In the genomic region with DNA sequence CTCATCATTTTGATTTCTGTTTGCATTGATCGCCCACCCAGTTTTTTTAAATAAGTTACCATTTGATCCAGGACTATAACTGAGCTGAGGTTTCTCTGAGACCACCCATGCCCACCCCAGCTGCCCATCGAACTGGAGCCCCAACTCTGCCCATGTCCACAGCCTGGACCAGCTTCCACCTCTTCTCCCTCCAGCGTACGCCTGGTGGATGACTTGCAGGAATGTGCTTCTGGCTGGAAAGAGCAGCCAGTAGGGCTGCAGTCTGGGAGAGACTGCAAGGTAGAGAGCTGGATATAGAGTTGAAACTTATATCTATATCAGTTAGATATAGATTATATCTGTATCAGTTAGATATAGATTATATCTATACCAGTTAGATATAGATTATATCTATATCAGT, we compare ENCODE assay signal across 29 cellular contexts. TPM values are rescaled to one million over a fixed set of nuclear protein-coding genes. Genes with fewer than 3 reads are reported as not detected.
DNase-seq lines count a peak whose midpoint lies in the region; ATAC-seq, FAIRE-seq and TF ChIP-seq lines count a peak whose summit lies in the region.
"Had no signal": no experiment of that assay in that cellular context is flagged by ENCODE, and none has a peak within 500 bp of the region (broad histone marks: within the 10 kb centered on the region; RNA-seq: fewer than 3 reads in every experiment).

No MANE protein-coding gene starts in this region.

- H3K4me3 ChIP-seq in K562, result no peak overlapping the region
- no peak overlapping the region for H3K4me3 ChIP-seq in mesendoderm (ENCODE audit: low read length)
- H3K4me3 ChIP-seq in sigmoid colon, result no peak overlapping the region
- H3K4me3 ChIP-seq in MG63, result no peak overlapping the region
- H3K4me3 ChIP-seq: A549, BLaER1, GM12878 had no signal

- 10% methylated on average over 4 of the region's 4 CpGs for WGBS in K562 (ENCODE audit: insufficient coverage, low coverage, missing lambda C conversion rate)
- WGBS in mesendoderm (ENCODE audit: extremely low coverage, insufficient coverage, low lambda C conversion rate), result no CpG with 5 or more reads among the region's 4 CpGs
- WGBS in sigmoid colon, 2 donors, result 83 to 92% methylated on average over 4 of the region's 4 CpGs

- H3K4ac ChIP-seq in mesendoderm (ENCODE audit: low read depth, low read length), result no peak overlapping the region

- H3K23ac ChIP-seq in mesendoderm (ENCODE audit: low read length), result no peak overlapping the region

- no peak overlapping the region for H3K9ac ChIP-seq in K562 (ENCODE audit: insufficient read depth in 1 of 2, low read depth in 2 of 2, low read length in 2 of 2)
- no peak overlapping the region for H3K9ac ChIP-seq in mesendoderm (ENCODE audit: low read length)
- H3K9ac ChIP-seq: BLaER1 had no signal

- no peak for TF ChIP-seq POLR2A in K562 (conservative IDR thresholded peaks at IDR 0.05)
- TF ChIP-seq POLR2A in sigmoid colon (IDR thresholded peaks at IDR 0.05), result no peak

- H3K36me3 ChIP-seq in K562 (ENCODE audit: control insufficient read depth, insufficient read depth, low read length) (no peaks in the 10 kb centered on the region), mesendoderm (ENCODE audit: control insufficient read depth, insufficient read depth, low read length) (no peaks in the 10 kb centered on the region), sigmoid colon (no peaks in the 10 kb centered on the region), MG63 (no peaks in the 10 kb centered on the region)
- H3K36me3 ChIP-seq: BE2C had no signal

- POLR2A ChIA-PET in K562 (lab: Yijun Ruan, JAX), result no interaction called here

- no peak overlapping the region for H2BK5ac ChIP-seq in mesendoderm (ENCODE audit: low read length)

- in situ Hi-C loops in K562 (cut with MboI), result no loop called here

- H3K79me1 ChIP-seq in mesendoderm (ENCODE audit: low read length), result no peaks in the 10 kb centered on the region

- TF ChIP-seq RAD21 in K562 (CRISPR knock-in tag; conservative IDR thresholded peaks at IDR 0.05 in 1 of 2, IDR thresholded peaks at IDR 0.05 in 1 of 2), result no peak

- no peak overlapping the region for H4K8ac ChIP-seq in mesendoderm (ENCODE audit: low read depth, low read length)

- FAIRE-seq in K562 (lab: Jason Lieb, UNC), result no peak
- FAIRE-seq: A549, GM12878, GM12892, GM18507 had no signal

- TF ChIP-seq CTCF in K562 (IDR thresholded peaks at IDR 0.05 in 2 of 3, conservative IDR thresholded peaks at IDR 0.05 in 1 of 3; ENCODE audit: insufficient read depth in 2 of 3, low read depth in 1 of 3, low read length in 3 of 3), result no peak
- no peak for TF ChIP-seq CTCF in sigmoid colon (IDR thresholded peaks at IDR 0.05)

- H2BK120ac ChIP-seq in mesendoderm (ENCODE audit: low read depth, low read length), result no peak overlapping the region

- H2BK15ac ChIP-seq in mesendoderm (replicated peaks; ENCODE audit: low read depth), result no peak overlapping the region

- BruUV-seq in K562 (replicated peaks; lab: Mats Ljungman, UMichigan), result no TSS peak

- H3K27me3 ChIP-seq in K562 (ENCODE audit: control insufficient read depth in 2 of 2, insufficient read depth in 2 of 2, low read length in 2 of 2) (peaks cover 2 to 18% of the 10 kb centered on the region in 2 experiments; a peak in 2 of 5 replicates), mesendoderm (ENCODE audit: insufficient read depth, low read length, poor library complexity) (no peaks in the 10 kb centered on the region), sigmoid colon (no peaks in the 10 kb centered on the region), MG63 (no peaks in the 10 kb centered on the region)
- H3K27me3 ChIP-seq: BE2C, BLaER1 had no signal

- no peaks in the 10 kb centered on the region for H3K79me2 ChIP-seq in K562 (ENCODE audit: control insufficient read depth, insufficient read depth, low read length)
- H3K79me2 ChIP-seq in mesendoderm (ENCODE audit: control insufficient read depth, insufficient read depth, low read length), result no peaks in the 10 kb centered on the region

- H4K5ac ChIP-seq in mesendoderm (ENCODE audit: low read length), result no peak overlapping the region

- H2AFZ ChIP-seq in K562 (ENCODE audit: low read depth, low read length), result no peak overlapping the region

- H3K9me1 ChIP-seq in K562 (ENCODE audit: control insufficient read depth, insufficient read depth, low read length), result no peaks in the 10 kb centered on the region

- no peak overlapping the region for H2AK5ac ChIP-seq in mesendoderm (ENCODE audit: low read length)

- no peak overlapping the region for H3K18ac ChIP-seq in mesendoderm (ENCODE audit: low read length)

- H3K4me2 ChIP-seq in K562 (ENCODE audit: insufficient read depth, low read length) (no peak overlapping the region), mesendoderm (ENCODE audit: low read length) (no peak overlapping the region)
- H3K4me2 ChIP-seq: A549, BLaER1 had no signal

- no peaks in the 10 kb centered on the region; the same call in 1 of the 2 replicates for H4K20me1 ChIP-seq in K562 (replicated peaks; ENCODE audit: control insufficient read depth, insufficient read depth, low read length)
- H4K20me1 ChIP-seq: BLaER1 had no signal

- H3K9me3 ChIP-seq in K562 (replicated peaks; ENCODE audit: control insufficient read depth, insufficient read depth, low read depth, low read length), result no peaks in the 10 kb centered on the region
- no peaks in the 10 kb centered on the region for H3K9me3 ChIP-seq in sigmoid colon
- H3K9me3 ChIP-seq in MG63, result no peaks in the 10 kb centered on the region
- H3K9me3 ChIP-seq: A549, BE2C, BLaER1 had no signal

- no peaks in the 10 kb centered on the region for H3K4me1 ChIP-seq in K562 (replicated peaks in 1 of 2; ENCODE audit: control insufficient read depth in 2 of 2, insufficient read depth in 2 of 2, low read length in 2 of 2)
- H3K4me1 ChIP-seq in mesendoderm (ENCODE audit: control insufficient read depth, low read depth, low read length), result no peaks in the 10 kb centered on the region
- no peaks in the 10 kb centered on the region for H3K4me1 ChIP-seq in sigmoid colon
- H3K4me1 ChIP-seq: A549, BE2C, BLaER1 had no signal

- intact Hi-C loops in K562 (cut with micrococcal nuclease), result no loop called here
- intact Hi-C loops in sigmoid colon (cut with DNase I), result no loop called here

- no peak overlapping the region for H3K27ac ChIP-seq in K562 (ENCODE audit: extremely low read depth, low read depth, low read length)
- H3K27ac ChIP-seq in mesendoderm (ENCODE audit: low read depth, low read length), result no peak overlapping the region
- no peak overlapping the region for H3K27ac ChIP-seq in sigmoid colon
- H3K27ac ChIP-seq: 22Rv1, A549, BLaER1 had no signal

- CTCF ChIA-PET in K562 (lab: Yijun Ruan, JAX; ENCODE audit: low intra/inter-chr PET ratio), result interaction anchor here (0.6 kb wide), 1 partner anchor 57 kb away, joined by 3 read pairs; no protein-coding TSS in a partner anchor

- H3K56ac ChIP-seq in mesendoderm (ENCODE audit: low read length), result no peak overlapping the region

- TF ChIP-seq EP300 in K562 (IDR thresholded peaks at IDR 0.05; ENCODE audit: low read length) (no peak), sigmoid colon (IDR thresholded peaks at IDR 0.05) (no peak)

- DNase-seq in K562 (ENCODE audit: extremely low read depth in 1 of 4, low spot score in 3 of 4) (no peak), mesendoderm (peak; percentile 37), sigmoid colon (peak; percentile 33), NCI-H2029 treated with DMSO at 0.1 percent for 48 hours (lab: John Stamatoyannopoulos, UW) (no peak), MG63 (no peak)
- DNase-seq in activated naive CD4-positive, alpha-beta T cell treated with Interleukin-2 at 50 U/mL for 16 hours, result no peak
- DNase-seq: BE2C; C1 segment of cervical spinal cord; CD4-positive, alpha-beta memory T cell; CD4-positive, CD25-positive, alpha-beta regulatory T cell; CD8-positive, alpha-beta memory T cell; COR-L47; DMS 273 treated with DMSO at 0.1 percent for 48 hours; DMS153; DMS53; DMS79; DND-41; EL; GDM1 had no signal

- ATAC-seq in K562, result no peak
- ATAC-seq: A549, GM12878 had no signal

TF ChIP-seq in K562, 482 proteins besides CTCF, POLR2A, EP300 and RAD21:
- TF ChIP-seq ZKSCAN1 (IDR thresholded peaks at IDR 0.05; ENCODE audit: low read depth, low read length), result peak; percentile 61; the same call in 1 of the 2 replicates
- TF ChIP-seq, protein P1, sequence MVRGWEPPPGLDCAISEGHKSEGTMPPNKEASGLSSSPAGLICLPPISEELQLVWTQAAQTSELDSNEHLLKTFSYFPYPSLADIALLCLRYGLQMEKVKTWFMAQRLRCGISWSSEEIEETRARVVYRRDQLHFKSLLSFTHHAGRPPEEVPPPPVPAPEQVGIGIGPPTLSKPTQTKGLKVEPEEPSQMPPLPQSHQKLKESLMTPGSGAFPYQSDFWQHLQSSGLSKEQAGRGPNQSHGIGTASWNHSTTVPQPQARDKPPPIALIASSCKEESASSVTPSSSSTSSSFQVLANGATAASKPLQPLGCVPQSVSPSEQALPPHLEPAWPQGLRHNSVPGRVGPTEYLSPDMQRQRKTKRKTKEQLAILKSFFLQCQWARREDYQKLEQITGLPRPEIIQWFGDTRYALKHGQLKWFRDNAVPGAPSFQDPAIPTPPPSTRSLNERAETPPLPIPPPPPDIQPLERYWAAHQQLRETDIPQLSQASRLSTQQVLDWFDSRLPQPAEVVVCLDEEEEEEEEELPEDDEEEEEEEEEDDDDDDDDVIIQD (CRISPR knock-in tag; IDR thresholded peaks at IDR 0.05), result no peak

RNA-seq across cellular contexts. Expression of gene LRRC18, which starts 25.8 kb away (rescaled TPM):
- total RNA-seq in K562 (2011; cell fraction: chromatin; rRNA removed; ENCODE audit: low replicate concordance), result not detected in 2 replicates
- total RNA-seq in K562 (2011; cell fraction: nucleolus; rRNA removed), result not detected in 2 replicates
- not detected in 2 replicates for total RNA-seq in K562 (2011; cell fraction: nucleoplasm; rRNA removed)
- not detected in 2 replicates for total RNA-seq in K562 (2014; rRNA removed)
- total RNA-seq in K562 (2014; rRNA removed; fragmentation: Illumina TruSeq; extraction: Trizol), result not detected in 2 replicates
- total RNA-seq in K562 (2015; rRNA removed; fragmentation: Illumina TruSeq; extraction: Trizol), result not detected in 2 replicates
- total RNA-seq in K562 (2021), result not detected in 2 replicates
- not detected in 2 replicates for polyA plus RNA-seq in K562 (2011; rRNA removed)
- not detected in 2 replicates for polyA plus RNA-seq in K562 (2011; cell fraction: cytosol; rRNA removed)
- not detected in 2 replicates for polyA plus RNA-seq in K562 (2011; cell fraction: nucleus; rRNA removed)
- polyA plus RNA-seq in K562 (2012), result not detected in 2 replicates
- not detected in 2 replicates for polyA plus RNA-seq in K562 (2014; fragmentation: Illumina TruSeq; extraction: Trizol)
- not detected for polyA plus RNA-seq in K562 (2014; fragmentation: Nextera tagmentation; extraction: Ambion mirVana)
- polyA plus RNA-seq in K562 (2014; rRNA removed), result not detected in 2 replicates
- not detected in 2 replicates for polyA minus RNA-seq in K562 (2011; rRNA and poly(A)+ RNA removed)
- polyA minus RNA-seq in K562 (2011; cell fraction: cytosol; rRNA and poly(A)+ RNA removed), result not detected in 2 replicates
- not detected in 2 replicates for polyA minus RNA-seq in K562 (2011; cell fraction: nucleus; rRNA and poly(A)+ RNA removed)
- not detected for polyA plus RNA-seq in mesendoderm (2013, experiment 1 of 2)
- not detected for polyA plus RNA-seq in mesendoderm (2013, experiment 2 of 2)
- total RNA-seq in sigmoid colon, result not detected
- polyA plus RNA-seq in sigmoid colon, result under 1 TPM in 1 of 3 donors, not detected in 2; 0.15 TPM
- total RNA-seq in MG63 (2014; rRNA removed; shearing (Covaris generic); ENCODE audit: low replicate concordance), result not detected in 2 replicates
- total RNA-seq: A172; CD4-positive, alpha-beta memory T cell; CD4-positive, CD25-positive, alpha-beta regulatory T cell; CD8-positive, alpha-beta memory T cell; Daoy; G401 had no signal
- polyA plus RNA-seq: A549; CD14-positive monocyte; CD4-positive, alpha-beta memory T cell; CD4-positive, CD25-positive, alpha-beta regulatory T cell; CD8-positive, alpha-beta memory T cell had no signal

Comparison
In these comparisons a context has a peak if more than half of its experiments do, and no peak if none do; other contexts are left out.
1. DNase-seq: peak in mesendoderm (single experiment) and sigmoid colon (single experiment); none in K562 (0 of 4), activated naive CD4-positive, alpha-beta T cell treated with Interleukin-2 at 50 U/mL for 16 hours (single experiment), NCI-H2029 treated with DMSO at 0.1 percent for 48 hours (single experiment) and MG63 (single experiment).